ENCODE assay signal across 8 cellular contexts in the genomic region with DNA sequence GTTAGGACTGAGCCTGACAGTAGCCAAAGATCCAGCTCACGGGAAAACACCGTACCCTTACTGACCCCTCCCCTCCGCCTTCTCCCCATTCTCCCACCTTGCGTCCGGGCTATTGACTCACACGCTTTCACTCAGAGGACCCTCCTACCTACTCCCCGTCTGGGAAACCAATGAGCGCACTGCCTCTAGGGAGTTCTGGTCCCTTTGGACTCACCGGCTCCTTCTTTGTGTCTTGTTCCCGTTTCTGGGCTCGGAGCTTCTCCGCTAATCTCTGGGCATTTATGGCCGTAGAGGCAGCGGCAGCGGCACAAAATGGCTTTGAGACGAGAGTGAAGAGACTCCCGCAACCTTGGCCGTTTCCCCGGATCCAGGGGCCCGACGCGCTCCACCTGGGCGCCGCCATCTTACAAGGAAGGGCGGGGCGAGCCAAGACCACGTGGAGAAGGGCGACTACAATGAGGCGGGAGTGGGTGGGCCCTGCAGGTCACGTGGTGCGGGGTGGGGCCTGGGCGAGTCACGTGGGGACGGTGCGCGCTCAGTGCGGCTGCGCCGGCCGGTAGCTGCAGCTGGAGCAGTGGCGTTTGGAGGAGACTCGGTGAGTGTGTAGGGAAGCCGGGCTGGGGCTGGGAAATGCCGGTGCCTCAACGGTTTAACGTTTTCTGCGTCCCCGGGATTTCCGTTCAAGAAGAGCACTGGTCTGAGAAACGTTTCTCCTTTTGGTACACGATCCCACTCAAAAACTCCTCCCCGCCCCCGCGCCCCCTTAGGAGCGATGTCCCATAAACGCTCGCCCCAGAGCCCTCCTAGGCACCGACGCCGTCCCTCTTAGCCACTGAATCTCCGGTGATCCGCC. TPM values are rescaled to one million over a fixed set of nuclear protein-coding genes. Genes with fewer than 3 reads are reported as not detected.
A peak's percentile ranks its signal among the peaks of the same experiment; 100 is the strongest.
DNase-seq lines count a peak whose midpoint lies in the region; ATAC-seq, FAIRE-seq and TF ChIP-seq lines count a peak whose summit lies in the region.

A gene (plus strand): TSS at position 547 of the 853 bp plus-strand sequence. CDS start 23,220 bp downstream, outside the sequence.
A gene with protein sequence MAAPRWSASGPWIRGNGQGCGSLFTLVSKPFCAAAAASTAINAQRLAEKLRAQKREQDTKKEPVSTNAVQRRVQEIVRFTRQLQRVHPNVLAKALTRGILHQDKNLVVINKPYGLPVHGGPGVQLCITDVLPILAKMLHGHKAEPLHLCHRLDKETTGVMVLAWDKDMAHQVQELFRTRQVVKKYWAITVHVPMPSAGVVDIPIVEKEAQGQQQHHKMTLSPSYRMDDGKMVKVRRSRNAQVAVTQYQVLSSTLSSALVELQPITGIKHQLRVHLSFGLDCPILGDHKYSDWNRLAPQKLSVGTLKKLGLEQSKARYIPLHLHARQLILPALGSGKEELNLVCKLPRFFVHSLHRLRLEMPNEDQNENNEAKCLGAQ (minus strand): TSS at position 415 of the 853 bp plus-strand sequence. CDS start 12 bp downstream, at position 403.

- no peaks in the 10 kb centered on the region for H3K9me3 ChIP-seq in BE2C

- H3K36me3 ChIP-seq in BE2C (peaks cover 28% of the 10 kb centered on the region), kidney epithelial cell (ENCODE audit: control insufficient read depth, insufficient read depth, low read length) (no peaks in the 10 kb centered on the region)

- FAIRE-seq in GM19239 (lab: Jason Lieb, UNC) = peak; percentile 98

- DNase-seq in BE2C (peak; percentile 99), GM19239 (ENCODE audit: insufficient read length, low spot score) (peak; percentile 95), NCI-H510A treated with DMSO at 0.1 percent for 48 hours (lab: John Stamatoyannopoulos, UW) (peak; percentile 94), cerebellum (ENCODE audit: low spot score) (peak; percentile 99), kidney epithelial cell (ENCODE audit: low read depth) (peak; percentile 73)
- peak; percentile 98 for DNase-seq in activated CD4-positive, alpha-beta T cell treated with anti-CD3 and anti-CD28 coated beads for 24 hours (ENCODE audit: low read depth in 2 of 2)
- DNase-seq in stimulated activated CD4-positive, alpha-beta T cell treated with anti-CD3 and anti-CD28 coated beads, Interleukin-15, amount 100 ng/mL, for 48 hours (ENCODE audit: low read depth in 2 of 2) = peak; percentile 97

- TF ChIP-seq CTCF in BE2C (IDR thresholded peaks at IDR 0.05; ENCODE audit: low read depth, low read length) (no peak), kidney epithelial cell (IDR thresholded peaks at IDR 0.05; ENCODE audit: insufficient read depth, low read length, poor library complexity, severe bottlenecking) (no peak)

- peaks cover 6% of the 10 kb centered on the region for H3K4me1 ChIP-seq in BE2C

- ATAC-seq in HG03442 (IDR thresholded peaks at IDR 0.05; ENCODE audit: unreplicated experiment) = peak; percentile 95

- peak within 1 kb of the TSS; percentile 96 for H3K4me3 ChIP-seq in BE2C (ENCODE audit: low read depth, low read length)
- H3K4me3 ChIP-seq in kidney epithelial cell (ENCODE audit: low read depth, low read length) = peak within 1 kb of the TSS; percentile 83

- H3K27me3 ChIP-seq in BE2C (no peaks in the 10 kb centered on the region), kidney epithelial cell (ENCODE audit: control insufficient read depth, insufficient read depth, low read length) (no peaks in the 10 kb centered on the region)

RNA-seq across cellular contexts. Expression of the first gene that starts in this region (rescaled TPM):
- polyA plus RNA-seq in BE2C (2012; ENCODE audit: insufficient read depth, insufficient read length, low read depth) = 29.3 TPM
- total RNA-seq in cerebellum = 20.3 TPM
- total RNA-seq in kidney epithelial cell = 35.3 and 36.0 TPM in 2 replicates

RNA-seq across cellular contexts. Expression of the second gene that starts in this region (rescaled TPM):
- 72.1 TPM for polyA plus RNA-seq in BE2C (2012; ENCODE audit: insufficient read depth, insufficient read length, low read depth)
- 33.7 TPM for total RNA-seq in cerebellum
- total RNA-seq in kidney epithelial cell = 25.5 and 27.0 TPM in 2 replicates

Comparison
In these comparisons a context has a peak if more than half of its experiments do, and no peak if none do; other contexts are left out.
1. Peak in every context shown above with its lines: DNase-seq, ATAC-seq and H3K4me3 ChIP-seq.